8 cellular contexts compared by ENCODE assay signal in genomic region chr7:522071-522937, GRCh38. TPM values are rescaled to one million over a fixed set of nuclear protein-coding genes. Genes with fewer than 3 reads are reported as not detected.
DNase-seq lines count a peak whose midpoint lies in the region; ATAC-seq and TF ChIP-seq lines count a peak whose summit lies in the region.

No MANE protein-coding gene starts in this region.

- H3K9ac ChIP-seq in KMS-11 = no peak overlapping the region

- H3K9me3 ChIP-seq in heart right ventricle = peaks cover 0 to 5% (median 0%) of the 10 kb centered on the region in 11 donors

- H3K27ac ChIP-seq in KMS-11 (no peak overlapping the region), heart right ventricle (peak overlapping the region; percentile 78 to 95 (median 90))

- peak overlapping the region; percentile 65 to 69 for H3K4me3 Mint-ChIP-seq in activated T-cell treated with anti-CD3 and anti-CD28 coated beads, Interleukin-2, amount 50 U/mL, for 72 hours
- H3K4me3 Mint-ChIP-seq in progenitor cell of endocrine pancreas (ENCODE audit: low read depth) (peak overlapping the region; percentile 64), endothelial cell (ENCODE audit: unreplicated experiment) (no peak overlapping the region)

- H3K4me3 ChIP-seq in KMS-11 (IDR thresholded peaks at IDR 0.05; ENCODE audit: insufficient read depth, low read depth, low read length) (no peak overlapping the region), heart right ventricle (peak overlapping the region; percentile 30 to 85 (median 58))

- H3K4me1 Mint-ChIP-seq in activated T-cell treated with anti-CD3 and anti-CD28 coated beads, Interleukin-2, amount 50 U/mL, for 72 hours (ENCODE audit: low read depth) = peaks cover 5% of the 10 kb centered on the region
- H3K4me1 Mint-ChIP-seq in progenitor cell of endocrine pancreas (ENCODE audit: low read depth) (peaks cover 13% of the 10 kb centered on the region), endothelial cell (ENCODE audit: unreplicated experiment) (peaks cover 5% of the 10 kb centered on the region)

- 1% methylated on average over 80 to 89 of the region's 89 CpGs for WGBS in heart right ventricle, 2 donors

- ATAC-seq in activated T-cell treated with anti-CD3 and anti-CD28 coated beads, Interleukin-2, amount 50 U/mL, for 72 hours (replicated peaks in 1 of 2) = no peak
- peak; percentile 47 to 72 (median 60) for ATAC-seq in heart right ventricle

- DNase-seq in NCI-H1417 (lab: John Stamatoyannopoulos, UW) = peak in 2 of 3 experiments; percentile 61 to 71
- no peak for DNase-seq in NCI-H1417 treated with DMSO at 0.1 percent for 48 hours (lab: John Stamatoyannopoulos, UW)
- peak in 1 of 2 donors; percentile 16 for DNase-seq in activated T-cell treated with anti-CD3 and anti-CD28 coated beads, Interleukin-2, amount 50 U/mL, for 72 hours
- DNase-seq in heart right ventricle = peak; percentile 56 to 78
- DNase-seq in progenitor cell of endocrine pancreas (ENCODE audit: low spot score, unreplicated experiment) = peak; percentile 45
- DNase-seq in endothelial cell (ENCODE audit: low spot score) = no peak
- DNase-seq in ureter (ENCODE audit: low spot score) = no peak

- H3K4me2 ChIP-seq in KMS-11 = peak overlapping the region; percentile 21; the same call in 1 of the 2 replicates

- peaks cover 19% of the 10 kb centered on the region for H3K27me3 Mint-ChIP-seq in activated T-cell treated with anti-CD3 and anti-CD28 coated beads, Interleukin-2, amount 50 U/mL, for 72 hours (ENCODE audit: low read depth)
- H3K27me3 Mint-ChIP-seq in progenitor cell of endocrine pancreas (peaks cover 9% of the 10 kb centered on the region), endothelial cell (ENCODE audit: unreplicated experiment) (peaks cover 2% of the 10 kb centered on the region)

- peaks cover 62% of the 10 kb centered on the region for H3K27me3 ChIP-seq in KMS-11 (ENCODE audit: insufficient read depth, low read depth)
- H3K27me3 ChIP-seq in heart right ventricle = peaks cover 0 to 75% (median 26%) of the 10 kb centered on the region in 7 donors

- H3K27ac Mint-ChIP-seq in activated T-cell treated with anti-CD3 and anti-CD28 coated beads, Interleukin-2, amount 50 U/mL, for 72 hours = no peak overlapping the region
- H3K27ac Mint-ChIP-seq in progenitor cell of endocrine pancreas = peak overlapping the region; percentile 41
- H3K27ac Mint-ChIP-seq in endothelial cell (ENCODE audit: unreplicated experiment) = no peak overlapping the region

- H3K4me1 ChIP-seq in KMS-11 (ENCODE audit: low read depth, poor library complexity, severe bottlenecking) (peaks cover 7% of the 10 kb centered on the region), heart right ventricle (peaks cover 14 to 50% (median 39%) of the 10 kb centered on the region in 9 donors)

- intact Hi-C loops in heart right ventricle (cut with DNase I) = loop anchor here in 4 of 10 donors (5.0 to 10.0 kb wide), 4 partner anchors 112 to 210 kb away; no protein-coding TSS in a partner anchor

- no peaks in the 10 kb centered on the region for H3K9me3 Mint-ChIP-seq in activated T-cell treated with anti-CD3 and anti-CD28 coated beads, Interleukin-2, amount 50 U/mL, for 72 hours
- H3K9me3 Mint-ChIP-seq in progenitor cell of endocrine pancreas (ENCODE audit: low read depth) (no peaks in the 10 kb centered on the region), endothelial cell (ENCODE audit: unreplicated experiment) (no peaks in the 10 kb centered on the region)

- TF ChIP-seq CTCF in KMS-11 (conservative IDR thresholded peaks at IDR 0.05; ENCODE audit: low read depth, low read length) = no peak
- no peak for TF ChIP-seq CTCF in heart right ventricle (IDR thresholded peaks at IDR 0.05)
- TF ChIP-seq CTCF in progenitor cell of endocrine pancreas (IDR thresholded peaks at IDR 0.05; ENCODE audit: unreplicated experiment) = peak; percentile 34
- no peak for TF ChIP-seq CTCF in endothelial cell (IDR thresholded peaks at IDR 0.05; ENCODE audit: unreplicated experiment)

- H3K79me2 ChIP-seq in KMS-11 (ENCODE audit: insufficient read depth, low read depth) = no peaks in the 10 kb centered on the region

- H3K36me3 ChIP-seq in KMS-11 (ENCODE audit: insufficient read depth) (no peaks in the 10 kb centered on the region), heart right ventricle (no peaks in the 10 kb centered on the region)

- H2AFZ ChIP-seq in KMS-11 (ENCODE audit: low read depth) = peak overlapping the region; percentile 22; the same call in 1 of the 2 replicates

- no peaks in the 10 kb centered on the region for H4K20me1 ChIP-seq in KMS-11 (ENCODE audit: insufficient read depth)

- no peaks in the 10 kb centered on the region for H3K36me3 Mint-ChIP-seq in activated T-cell treated with anti-CD3 and anti-CD28 coated beads, Interleukin-2, amount 50 U/mL, for 72 hours (ENCODE audit: insufficient read depth in 2 of 2)
- H3K36me3 Mint-ChIP-seq in progenitor cell of endocrine pancreas (ENCODE audit: insufficient read depth) (peaks cover 4% of the 10 kb centered on the region), endothelial cell (ENCODE audit: low read depth, unreplicated experiment) (no peaks in the 10 kb centered on the region)

RNA-seq across cellular contexts. Expression of gene PDGFA, which starts 2.7 kb away (rescaled TPM):
- 10 to 100 TPM in 1 of 2 donors, 1 to 10 TPM in 1; 10.0 to 16.0 TPM for total RNA-seq in activated T-cell treated with anti-CD3 and anti-CD28 coated beads, Interleukin-2, amount 50 U/mL, for 72 hours
- total RNA-seq in heart right ventricle (10 to 100 TPM; 16.7 to 38.5 (median 27.9) TPM), progenitor cell of endocrine pancreas (81.2 and 86.2 TPM in 2 replicates), endothelial cell (ENCODE audit: unreplicated experiment) (0.85 TPM), ureter (31.5 TPM)
- polyA plus RNA-seq in heart right ventricle = 10 to 100 TPM; 14.3 to 18.3 TPM

Comparison
In these comparisons a context has a peak if more than half of its experiments do, and no peak if none do; other contexts are left out.
1. DNase-seq: peak in NCI-H1417 (2 of 3), heart right ventricle (2 of 2) and progenitor cell of endocrine pancreas (single experiment); none in NCI-H1417 treated with DMSO at 0.1 percent for 48 hours (single experiment), endothelial cell (single experiment) and ureter (single experiment).
2. ATAC-seq: peak in heart right ventricle (8 of 8); none in activated T-cell treated with anti-CD3 and anti-CD28 coated beads, Interleukin-2, amount 50 U/mL, for 72 hours (0 of 2).